Comparison of ENCODE assay signal across 20 cellular contexts in the genomic region with DNA sequence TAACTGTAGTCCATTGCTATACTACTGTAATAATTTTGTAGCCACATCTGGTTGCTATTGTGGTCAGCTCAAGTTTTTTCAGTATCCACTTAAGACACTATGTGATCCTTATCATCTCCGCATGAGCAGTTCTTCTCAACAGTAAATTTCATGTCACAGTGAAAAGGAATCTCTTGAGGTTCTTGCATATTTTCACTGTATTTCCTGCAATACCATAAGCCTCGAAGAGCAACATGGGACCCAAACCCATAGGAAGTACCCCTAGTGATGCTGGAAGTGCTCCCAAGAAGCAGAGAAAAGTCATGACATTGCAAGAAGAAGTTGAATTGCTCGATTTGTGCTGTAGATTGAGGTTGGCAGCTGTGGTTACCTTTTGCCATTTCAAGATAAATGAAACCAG.
DNase-seq lines count a peak whose midpoint lies in the region; ATAC-seq and TF ChIP-seq lines count a peak whose summit lies in the region.
"Had no signal": no experiment of that assay in that cellular context is flagged by ENCODE, and none has a peak within 500 bp of the region (broad histone marks: within the 10 kb centered on the region; RNA-seq: fewer than 3 reads in every experiment).

No MANE protein-coding gene starts in this region.

- no peak for TF ChIP-seq EP300 in SK-N-SH (IDR thresholded peaks at IDR 0.05; ENCODE audit: borderline replicate concordance in 1 of 2, low read depth in 1 of 2, low read length in 1 of 2)

- H3K4me3 ChIP-seq in SK-N-SH (ENCODE audit: low read depth in 2 of 2, low read length in 1 of 2) (no peak overlapping the region), Loucy (ENCODE audit: low read length, poor library complexity, severe bottlenecking) (peak overlapping the region; percentile 32), endodermal cell (ENCODE audit: low read length) (no peak overlapping the region)
- H3K4me3 ChIP-seq: A549 had no signal

- no peaks in the 10 kb centered on the region for H3K36me3 Mint-ChIP-seq in endodermal cell (ENCODE audit: low read depth)
- H3K36me3 Mint-ChIP-seq in activated CD8-positive, alpha-beta T cell treated with anti-CD3 and anti-CD28 coated beads, Interleukin-2, amount 10 ng/mL, durations not matched to agents 7 days and 5 days (ENCODE audit: low read depth), result peaks cover 10% of the 10 kb centered on the region
- H3K36me3 Mint-ChIP-seq: CD4-positive, CD25-positive, alpha-beta regulatory T cell; CD8-positive, alpha-beta memory T cell had no signal

- no peak overlapping the region for H3K4me3 Mint-ChIP-seq in endodermal cell
- no peak overlapping the region for H3K4me3 Mint-ChIP-seq in activated CD8-positive, alpha-beta T cell treated with anti-CD3 and anti-CD28 coated beads, Interleukin-2, amount 10 ng/mL, durations not matched to agents 7 days and 5 days
- H3K4me3 Mint-ChIP-seq: CD4-positive, CD25-positive, alpha-beta regulatory T cell; CD8-positive, alpha-beta memory T cell; H9; IgD-negative memory B cell had no signal

- WGBS in SK-N-SH (ENCODE audit: low lambda C conversion rate), result 19% methylated on average over 3 of the region's 3 CpGs
- 92 to 93% methylated on average over 3 of the region's 3 CpGs for WGBS in endodermal cell (ENCODE audit: insufficient coverage in 1 of 2, insufficient read length in 1 of 2), 2 experiments

- peaks cover 7% of the 10 kb centered on the region for H3K4me1 Mint-ChIP-seq in endodermal cell
- H3K4me1 Mint-ChIP-seq in activated CD8-positive, alpha-beta T cell treated with anti-CD3 and anti-CD28 coated beads, Interleukin-2, amount 10 ng/mL, durations not matched to agents 7 days and 5 days (ENCODE audit: low read depth), result peaks cover 45% of the 10 kb centered on the region

- H3K4me2 ChIP-seq in SK-N-SH, result no peak overlapping the region
- H3K4me2 ChIP-seq in Loucy (ENCODE audit: low read depth, low read length, poor library complexity, severe bottlenecking), result peak overlapping the region; percentile 68
- H3K4me2 ChIP-seq: A549 had no signal

- no peak for TF ChIP-seq RAD21 in SK-N-SH (IDR thresholded peaks at IDR 0.05; ENCODE audit: low read length)

- H2AFZ ChIP-seq in SK-N-SH (ENCODE audit: low read depth) (no peak overlapping the region), Loucy (ENCODE audit: low read length) (no peak overlapping the region)

- TF ChIP-seq CTCF in SK-N-SH (IDR thresholded peaks at IDR 0.05) (no peak), Loucy (conservative IDR thresholded peaks at IDR 0.05; ENCODE audit: low read length) (no peak), endodermal cell (conservative IDR thresholded peaks at IDR 0.05) (no peak)

- POLR2A ChIA-PET in SK-N-SH (lab: Yijun Ruan, JAX), result no interaction called here
- POLR2A ChIA-PET in activated CD8-positive, alpha-beta T cell treated with anti-CD3 and anti-CD28 coated beads, Interleukin-2, amount 10 ng/mL, durations not matched to agents 7 days and 5 days (lab: Charles Lee), result no interaction called here

- no peaks in the 10 kb centered on the region for H3K27me3 Mint-ChIP-seq in endodermal cell (ENCODE audit: insufficient read depth)
- peaks cover 2% of the 10 kb centered on the region for H3K27me3 Mint-ChIP-seq in activated CD8-positive, alpha-beta T cell treated with anti-CD3 and anti-CD28 coated beads, Interleukin-2, amount 10 ng/mL, durations not matched to agents 7 days and 5 days (ENCODE audit: low read depth)
- H3K27me3 Mint-ChIP-seq: CD4-positive, CD25-positive, alpha-beta regulatory T cell had no signal

- H3K9me2 ChIP-seq in SK-N-SH (no peaks in the 10 kb centered on the region), Loucy (replicated peaks; ENCODE audit: low read depth, low read length) (no peaks in the 10 kb centered on the region)

- peaks cover 7% of the 10 kb centered on the region for H3K9me3 Mint-ChIP-seq in endodermal cell
- H3K9me3 Mint-ChIP-seq in activated CD8-positive, alpha-beta T cell treated with anti-CD3 and anti-CD28 coated beads, Interleukin-2, amount 10 ng/mL, durations not matched to agents 7 days and 5 days (ENCODE audit: insufficient read depth), result peaks cover 8% of the 10 kb centered on the region
- H3K9me3 Mint-ChIP-seq: CD8-positive, alpha-beta memory T cell had no signal

- H3F3A ChIP-seq in SK-N-SH (replicated peaks; ENCODE audit: insufficient read depth) (no peaks in the 10 kb centered on the region), Loucy (ENCODE audit: low read depth) (peaks cover 7% of the 10 kb centered on the region; the same call in 1 of the 2 replicates)

- H3K27ac ChIP-seq in SK-N-SH (ENCODE audit: low read depth in 2 of 2, low read length in 1 of 2) (no peak overlapping the region), endodermal cell (ENCODE audit: low read depth, low read length) (no peak overlapping the region)
- H3K27ac ChIP-seq: 22Rv1, A549 had no signal

- CTCF ChIA-PET in SK-N-SH (lab: Yijun Ruan, JAX), result no interaction called here
- CTCF ChIA-PET in activated CD8-positive, alpha-beta T cell treated with anti-CD3 and anti-CD28 coated beads, Interleukin-2, amount 10 ng/mL, durations not matched to agents 7 days and 5 days (lab: Charles Lee), result interaction anchor here (1.8 kb wide), 1 partner anchor 48 kb away, joined by 4 read pairs; no protein-coding TSS in a partner anchor

- H3K9me3 ChIP-seq in SK-N-SH (no peaks in the 10 kb centered on the region; the same call in 1 of the 2 replicates), Loucy (ENCODE audit: insufficient read depth, low read depth, low read length) (no peaks in the 10 kb centered on the region), endodermal cell (ENCODE audit: control insufficient read depth, low read length) (peaks cover 7% of the 10 kb centered on the region)
- H3K9me3 ChIP-seq: A549 had no signal

- no peaks in the 10 kb centered on the region for H4K20me1 ChIP-seq in SK-N-SH (ENCODE audit: insufficient read depth)
- H4K20me1 ChIP-seq in Loucy (ENCODE audit: insufficient read depth, low read length, poor library complexity, severe bottlenecking), result no peaks in the 10 kb centered on the region

- H3K9ac ChIP-seq in SK-N-SH (no peak overlapping the region), Loucy (ENCODE audit: low read depth, low read length, poor library complexity, severe bottlenecking) (no peak overlapping the region), endodermal cell (ENCODE audit: extremely low read depth, low read length, poor library complexity, severe bottlenecking) (no peak overlapping the region)

- no peaks in the 10 kb centered on the region for H3K27me3 ChIP-seq in SK-N-SH (ENCODE audit: insufficient read depth)
- H3K27me3 ChIP-seq in Loucy (ENCODE audit: insufficient read depth, low read length, poor library complexity, severe bottlenecking), result no peaks in the 10 kb centered on the region
- no peaks in the 10 kb centered on the region for H3K27me3 ChIP-seq in endodermal cell (ENCODE audit: control insufficient read depth, insufficient read depth, low read length, poor library complexity, severe bottlenecking)

- no peaks in the 10 kb centered on the region for H3K36me3 ChIP-seq in SK-N-SH (replicated peaks in 1 of 2; ENCODE audit: control insufficient read depth in 1 of 2, insufficient read depth in 2 of 2, low read length in 1 of 2)
- H3K36me3 ChIP-seq in Loucy (ENCODE audit: insufficient read depth, low read length), result no peaks in the 10 kb centered on the region
- no peaks in the 10 kb centered on the region for H3K36me3 ChIP-seq in endodermal cell (ENCODE audit: control insufficient read depth, insufficient read depth, low read length)

- peaks cover 4 to 34% of the 10 kb centered on the region in 2 experiments; a peak in 2 of 4 replicates for H3K4me1 ChIP-seq in SK-N-SH (ENCODE audit: control insufficient read depth in 1 of 2, insufficient read depth in 2 of 2, low read depth in 1 of 2, low read length in 1 of 2)
- H3K4me1 ChIP-seq in Loucy (ENCODE audit: insufficient read depth, low read length, poor library complexity, severe bottlenecking), result peaks cover 83% of the 10 kb centered on the region
- no peaks in the 10 kb centered on the region for H3K4me1 ChIP-seq in endodermal cell (ENCODE audit: control insufficient read depth, insufficient read depth, low read length)
- H3K4me1 ChIP-seq: A549 had no signal

- H3K27ac Mint-ChIP-seq in endodermal cell, result no peak overlapping the region
- no peak overlapping the region for H3K27ac Mint-ChIP-seq in activated CD8-positive, alpha-beta T cell treated with anti-CD3 and anti-CD28 coated beads, Interleukin-2, amount 10 ng/mL, durations not matched to agents 7 days and 5 days
- H3K27ac Mint-ChIP-seq: CD8-positive, alpha-beta memory T cell; H9; IgD-negative memory B cell had no signal

- DNase-seq in SK-N-SH, result no peak
- DNase-seq in endodermal cell, result peak; percentile 4
- DNase-seq in activated CD8-positive, alpha-beta T cell treated with anti-CD3 and anti-CD28 coated beads, Interleukin-2, amount 10 ng/mL, durations not matched to agents 7 days and 5 days, result no peak
- no peak for DNase-seq in effector CD4-positive, alpha-beta T cell
- DNase-seq: C1 segment of cervical spinal cord; CD4-positive, CD25-positive, alpha-beta regulatory T cell; CD8-positive, alpha-beta memory T cell; COR-L47; DMS 273 treated with DMSO at 0.1 percent for 48 hours; DMS53; DND-41; H9; KG1 had no signal

- ATAC-seq in SK-N-SH treated with all-trans-retinoic acid at 6 μM for 48 hours (no peak), GM18868 (IDR thresholded peaks at IDR 0.05; ENCODE audit: unreplicated experiment) (no peak)
- no peak for ATAC-seq in activated CD8-positive, alpha-beta T cell treated with anti-CD3 and anti-CD28 coated beads, Interleukin-2, amount 10 ng/mL, durations not matched to agents 7 days and 5 days
- ATAC-seq: A549, HepG2 had no signal

- H3K79me2 ChIP-seq in SK-N-SH (ENCODE audit: insufficient read depth), result no peaks in the 10 kb centered on the region
- peaks cover 25% of the 10 kb centered on the region; the same call in 1 of the 2 replicates for H3K79me2 ChIP-seq in Loucy (ENCODE audit: insufficient read depth, low read length)

TF ChIP-seq in SK-N-SH, 30 proteins besides CTCF, POLR2A, EP300 and RAD21 (continues in another document):
- TF ChIP-seq TCF12 (IDR thresholded peaks at IDR 0.05) (no peak), ELF1 (IDR thresholded peaks at IDR 0.05) (no peak), YY1 (IDR thresholded peaks at IDR 0.05; ENCODE audit: low read depth) (no peak)

TF ChIP-seq in SK-N-SH treated with all-trans-retinoic acid at 6 μM for 48 hours, 23 proteins besides CTCF, POLR2A, EP300 and RAD21 (continues in another document):
- no peak for TF ChIP-seq ZFP30 (CRISPR knock-in tag; IDR thresholded peaks at IDR 0.05)
